Comparison of ENCODE assay signal across 8 cellular contexts in genomic region chr17:78133971-78134898, GRCh38. TPM values are rescaled to one million over a fixed set of nuclear protein-coding genes. Genes with fewer than 3 reads are reported as not detected.
A peak's percentile ranks its signal among the peaks of the same experiment; 100 is the strongest.
DNase-seq lines count a peak whose midpoint lies in the region; ATAC-seq, FAIRE-seq and TF ChIP-seq lines count a peak whose summit lies in the region.

No MANE protein-coding gene starts in this region.

- H3K27ac Mint-ChIP-seq in activated T-helper 1 cell treated with anti-CD3 and anti-CD28 coated beads, Interleukin-12 subunit alpha, Interleukin-12 subunit beta, Interleukin-2, Interleukin-4 antibody, amounts not matched to agents 30 ng/mL and 10 ng/mL and 1 ng/mL, durations not matched to agents 14 hours and 24 hours and 36 hours: peak overlapping the region; percentile 85
- no peak overlapping the region for H3K27ac Mint-ChIP-seq in glutamatergic neuron (ENCODE audit: unreplicated experiment)

- no peaks in the 10 kb centered on the region for H3K36me3 ChIP-seq in PC-9 (ENCODE audit: low read depth)

- DNase-seq in AG20443 (ENCODE audit: low spot score) (peak; percentile 42), H54 (ENCODE audit: insufficient read length, low spot score) (peak; percentile 69), PC-9 (peak in 1 of 2 experiments; percentile 49), glutamatergic neuron (peak; percentile 65), KG1 (lab: John Stamatoyannopoulos, UW) (no peak)
- peak; percentile 70 for DNase-seq in activated T-helper 1 cell treated with anti-CD3 and anti-CD28 coated beads, Interleukin-12 subunit alpha, Interleukin-12 subunit beta, Interleukin-2, Interleukin-4 antibody, amounts not matched to agents 30 ng/mL and 10 ng/mL and 1 ng/mL, durations not matched to agents 14 hours and 24 hours and 36 hours (ENCODE audit: low spot score)
- peak; percentile 62 to 68 (median 64) for DNase-seq in stimulated activated CD4-positive, alpha-beta T cell treated with anti-CD3 and anti-CD28 coated beads, Interleukin-12 subunit alpha, Interleukin-12 subunit beta, amount 100 ng/mL, for 48 hours (ENCODE audit: low read depth in 2 of 3, low spot score in 1 of 3)

- peaks cover 69% of the 10 kb centered on the region for H3K4me1 Mint-ChIP-seq in activated T-helper 1 cell treated with anti-CD3 and anti-CD28 coated beads, Interleukin-12 subunit alpha, Interleukin-12 subunit beta, Interleukin-2, Interleukin-4 antibody, amounts not matched to agents 30 ng/mL and 10 ng/mL and 1 ng/mL, durations not matched to agents 14 hours and 24 hours and 36 hours (ENCODE audit: low read depth)
- H3K4me1 Mint-ChIP-seq in glutamatergic neuron (ENCODE audit: low read depth, unreplicated experiment): no peaks in the 10 kb centered on the region

- H3K4me2 ChIP-seq in PC-9: no peak overlapping the region

- H3K9me3 Mint-ChIP-seq in activated T-helper 1 cell treated with anti-CD3 and anti-CD28 coated beads, Interleukin-12 subunit alpha, Interleukin-12 subunit beta, Interleukin-2, Interleukin-4 antibody, amounts not matched to agents 30 ng/mL and 10 ng/mL and 1 ng/mL, durations not matched to agents 14 hours and 24 hours and 36 hours: no peaks in the 10 kb centered on the region
- H3K9me3 Mint-ChIP-seq in glutamatergic neuron (ENCODE audit: unreplicated experiment): no peaks in the 10 kb centered on the region

- POLR2A ChIA-PET in PC-9 (lab: Charles Lee; ENCODE audit: unreplicated experiment): interaction anchor here (0.6 to 0.7 kb wide), 2 partner anchors 8 to 84 kb away, joined by 3 to 19 read pairs; no protein-coding TSS in a partner anchor

- no peak for ATAC-seq in GM21515 (IDR thresholded peaks at IDR 0.05; ENCODE audit: unreplicated experiment)

- TF ChIP-seq CTCF in PC-9 (conservative IDR thresholded peaks at IDR 0.05): peak; percentile 43; the same call in 1 of the 2 replicates
- TF ChIP-seq CTCF in glutamatergic neuron (IDR thresholded peaks at IDR 0.05; ENCODE audit: partially characterized antibody, unreplicated experiment): peak; percentile 42

- no peaks in the 10 kb centered on the region for H3K27me3 ChIP-seq in PC-9 (ENCODE audit: insufficient read depth, low read depth)

- H3K4me1 ChIP-seq in PC-9 (replicated peaks; ENCODE audit: insufficient read depth): peaks cover 8% of the 10 kb centered on the region

- H3K27me3 Mint-ChIP-seq in activated T-helper 1 cell treated with anti-CD3 and anti-CD28 coated beads, Interleukin-12 subunit alpha, Interleukin-12 subunit beta, Interleukin-2, Interleukin-4 antibody, amounts not matched to agents 30 ng/mL and 10 ng/mL and 1 ng/mL, durations not matched to agents 14 hours and 24 hours and 36 hours (ENCODE audit: insufficient read depth): no peaks in the 10 kb centered on the region
- H3K27me3 Mint-ChIP-seq in glutamatergic neuron (ENCODE audit: unreplicated experiment): peaks cover 19% of the 10 kb centered on the region

- no peak overlapping the region for H3K27ac ChIP-seq in PC-9

- CTCF ChIA-PET in PC-9 (lab: Charles Lee): no interaction called here

- H2AFZ ChIP-seq in PC-9: no peak overlapping the region

- H4K20me1 ChIP-seq in PC-9 (ENCODE audit: insufficient read depth): no peaks in the 10 kb centered on the region

- peak overlapping the region; percentile 86 for H3K4me3 Mint-ChIP-seq in activated T-helper 1 cell treated with anti-CD3 and anti-CD28 coated beads, Interleukin-12 subunit alpha, Interleukin-12 subunit beta, Interleukin-2, Interleukin-4 antibody, amounts not matched to agents 30 ng/mL and 10 ng/mL and 1 ng/mL, durations not matched to agents 14 hours and 24 hours and 36 hours
- H3K4me3 Mint-ChIP-seq in glutamatergic neuron (ENCODE audit: unreplicated experiment): no peak overlapping the region

- H3K79me2 ChIP-seq in PC-9 (ENCODE audit: low read depth): no peaks in the 10 kb centered on the region

- peaks cover 26% of the 10 kb centered on the region; the same call in 1 of the 2 replicates for H3F3A ChIP-seq in PC-9 (ENCODE audit: insufficient read depth, low read depth)

- peaks cover 44% of the 10 kb centered on the region for H3K36me3 Mint-ChIP-seq in activated T-helper 1 cell treated with anti-CD3 and anti-CD28 coated beads, Interleukin-12 subunit alpha, Interleukin-12 subunit beta, Interleukin-2, Interleukin-4 antibody, amounts not matched to agents 30 ng/mL and 10 ng/mL and 1 ng/mL, durations not matched to agents 14 hours and 24 hours and 36 hours (ENCODE audit: low read depth)
- peaks cover 4% of the 10 kb centered on the region for H3K36me3 Mint-ChIP-seq in glutamatergic neuron (ENCODE audit: unreplicated experiment)

- H3K9me2 ChIP-seq in PC-9 (ENCODE audit: insufficient read depth): no peaks in the 10 kb centered on the region

- no peak for TF ChIP-seq POLR2A in H54 (IDR thresholded peaks at IDR 0.05; ENCODE audit: low read depth, low read length)

- no peaks in the 10 kb centered on the region for H3K9me3 ChIP-seq in PC-9 (ENCODE audit: insufficient read depth, low read depth)

- intact Hi-C loops in PC-9 (cut with micrococcal nuclease; ENCODE audit: unreplicated experiment): loop anchor here (1.0 kb wide), 1 partner anchor 22 kb away; no protein-coding TSS in a partner anchor
- intact Hi-C loops in activated T-helper 1 cell treated with anti-CD3 and anti-CD28 coated beads, Interleukin-12 subunit alpha, Interleukin-12 subunit beta, Interleukin-2, Interleukin-4 antibody, amounts not matched to agents 30 ng/mL and 10 ng/mL and 1 ng/mL, durations not matched to agents 14 hours and 24 hours and 36 hours (cut with micrococcal nuclease): loop anchor here (1.0 to 5.0 kb wide), 8 partner anchors 22 to 1407 kb away; partner anchors contain the start of genes JMJD6, METTL23 and TNRC6C

- no peak overlapping the region for H3K4me3 ChIP-seq in PC-9

- FAIRE-seq in H54 (lab: Jason Lieb, UNC): no peak

- BruUV-seq in PC-9 (replicated peaks; lab: Mats Ljungman, UMichigan): no TSS peak

RNA-seq across cellular contexts. Expression of gene TMC8, which starts 3.7 kb away (rescaled TPM):
- total RNA-seq in PC-9 (2021) (1.9 and 2.6 TPM in 2 replicates), glutamatergic neuron (ENCODE audit: unreplicated experiment) (not detected)
- total RNA-seq in activated T-helper 1 cell treated with anti-CD3 and anti-CD28 coated beads, Interleukin-12 subunit alpha, Interleukin-12 subunit beta, Interleukin-2, Interleukin-4 antibody, amounts not matched to agents 30 ng/mL and 10 ng/mL and 1 ng/mL, durations not matched to agents 14 hours and 24 hours and 36 hours: 234 and 239 TPM in 2 replicates

RNA-seq across cellular contexts. Expression of gene TMC6, which starts 5.7 kb away (rescaled TPM):
- 97.7 and 116 TPM in 2 replicates for total RNA-seq in PC-9 (2021)
- total RNA-seq in activated T-helper 1 cell treated with anti-CD3 and anti-CD28 coated beads, Interleukin-12 subunit alpha, Interleukin-12 subunit beta, Interleukin-2, Interleukin-4 antibody, amounts not matched to agents 30 ng/mL and 10 ng/mL and 1 ng/mL, durations not matched to agents 14 hours and 24 hours and 36 hours: 265 and 268 TPM in 2 replicates
- total RNA-seq in glutamatergic neuron (ENCODE audit: unreplicated experiment): 1.1 TPM

RNA-seq across cellular contexts. Expression of gene C17orf99, which starts 11.9 kb away (rescaled TPM):
- total RNA-seq in PC-9 (2021) (not detected in 2 replicates), glutamatergic neuron (ENCODE audit: unreplicated experiment) (not detected)
- total RNA-seq in activated T-helper 1 cell treated with anti-CD3 and anti-CD28 coated beads, Interleukin-12 subunit alpha, Interleukin-12 subunit beta, Interleukin-2, Interleukin-4 antibody, amounts not matched to agents 30 ng/mL and 10 ng/mL and 1 ng/mL, durations not matched to agents 14 hours and 24 hours and 36 hours: not detected in 2 replicates

RNA-seq across cellular contexts. Expression of gene SYNGR2, which starts 34.1 kb away (rescaled TPM):
- total RNA-seq in PC-9 (2021): 91.9 and 95.0 TPM in 2 replicates
- 131 and 133 TPM in 2 replicates for total RNA-seq in activated T-helper 1 cell treated with anti-CD3 and anti-CD28 coated beads, Interleukin-12 subunit alpha, Interleukin-12 subunit beta, Interleukin-2, Interleukin-4 antibody, amounts not matched to agents 30 ng/mL and 10 ng/mL and 1 ng/mL, durations not matched to agents 14 hours and 24 hours and 36 hours
- total RNA-seq in glutamatergic neuron (ENCODE audit: unreplicated experiment): 3.2 TPM

RNA-seq across cellular contexts. Expression of gene TK1, which starts 52.6 kb away (rescaled TPM):
- total RNA-seq in PC-9 (2021) (137 and 147 TPM in 2 replicates), glutamatergic neuron (ENCODE audit: unreplicated experiment) (2.5 TPM)
- total RNA-seq in activated T-helper 1 cell treated with anti-CD3 and anti-CD28 coated beads, Interleukin-12 subunit alpha, Interleukin-12 subunit beta, Interleukin-2, Interleukin-4 antibody, amounts not matched to agents 30 ng/mL and 10 ng/mL and 1 ng/mL, durations not matched to agents 14 hours and 24 hours and 36 hours: 65.8 and 66.8 TPM in 2 replicates

Comparison
In these comparisons a context has a peak if more than half of its experiments do, and no peak if none do; other contexts are left out.
1. RNA of gene TMC8, which starts 3.7 kb away (total RNA-seq): 234 to 239 TPM in activated T-helper 1 cell treated with anti-CD3 and anti-CD28 coated beads, Interleukin-12 subunit alpha, Interleukin-12 subunit beta, Interleukin-2, Interleukin-4 antibody, amounts not matched to agents 30 ng/mL and 10 ng/mL and 1 ng/mL, durations not matched to agents 14 hours and 24 hours and 36 hours; 1.9 to 2.6 TPM in PC-9 and not detected in glutamatergic neuron (single experiment); every median in the first group is over 10 times any median in the second.
2. RNA of gene TMC6, which starts 5.7 kb away (total RNA-seq): 265 to 268 TPM in activated T-helper 1 cell treated with anti-CD3 and anti-CD28 coated beads, Interleukin-12 subunit alpha, Interleukin-12 subunit beta, Interleukin-2, Interleukin-4 antibody, amounts not matched to agents 30 ng/mL and 10 ng/mL and 1 ng/mL, durations not matched to agents 14 hours and 24 hours and 36 hours and 97.7 to 116 TPM in PC-9; 1.1 TPM in glutamatergic neuron (single experiment); every median in the first group is over 10 times any median in the second.